Comparison of ENCODE assay signal across 12 cellular contexts in the genomic region with DNA sequence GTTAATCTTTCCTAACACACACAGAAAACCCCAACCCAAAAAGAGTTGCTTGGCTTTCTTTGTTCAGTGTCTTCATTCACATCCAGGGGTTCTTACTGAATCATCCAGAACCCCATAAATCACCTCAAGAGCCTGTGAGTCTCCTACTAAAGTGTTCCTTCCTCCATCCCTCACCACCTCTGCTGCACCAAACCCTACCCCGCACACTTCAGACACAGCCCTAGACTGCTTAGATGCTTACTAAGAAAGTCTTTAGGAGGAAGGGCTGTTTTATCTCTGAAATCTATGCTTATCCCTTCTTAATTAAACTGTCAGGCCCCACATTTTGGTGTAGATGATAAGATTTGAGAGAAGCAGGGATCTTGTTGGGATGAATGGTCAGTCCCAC.
A peak's percentile ranks its signal among the peaks of the same experiment; 100 is the strongest.
DNase-seq lines count a peak whose midpoint lies in the region; ATAC-seq and TF ChIP-seq lines count a peak whose summit lies in the region.
"Had no signal": no experiment of that assay in that cellular context is flagged by ENCODE, and none has a peak within 500 bp of the region (broad histone marks: within the 10 kb centered on the region; RNA-seq: fewer than 3 reads in every experiment).

No MANE protein-coding gene starts in this region.

- H2AFZ ChIP-seq in neural progenitor cell (replicated peaks) = peak overlapping the region; percentile 55

- H3K4me3 ChIP-seq in neural progenitor cell (no peak overlapping the region), uterus (no peak overlapping the region)

- peaks cover 7% of the 10 kb centered on the region for H3K36me3 Mint-ChIP-seq in neural progenitor cell

- no peaks in the 10 kb centered on the region for H3K4me1 Mint-ChIP-seq in neural progenitor cell

- ATAC-seq in left cardiac atrium (peak; percentile 9 to 22), Right ventricle myocardium superior (ENCODE audit: poor library complexity) (no peak), HG03442 (IDR thresholded peaks at IDR 0.05; ENCODE audit: unreplicated experiment) (no peak), HG03432 (IDR thresholded peaks at IDR 0.05; ENCODE audit: unreplicated experiment) (no peak), HG03108 (IDR thresholded peaks at IDR 0.05; ENCODE audit: unreplicated experiment) (no peak)

- TF ChIP-seq CTCF in neural progenitor cell (IDR thresholded peaks at IDR 0.05) (no peak), uterus (IDR thresholded peaks at IDR 0.05) (no peak)

- DNase-seq in left cardiac atrium (no peak), Right ventricle myocardium superior (no peak), neural progenitor cell (ENCODE audit: low spot score) (no peak), uterus (peak in 1 of 2 donors; percentile 38)
- DNase-seq: activated B cell treated with CpG ODN at 0.5 μM for 24 hours, BE2C, cortex of kidney, islet precursor cell had no signal

- no peaks in the 10 kb centered on the region for H3K9me3 Mint-ChIP-seq in neural progenitor cell
- H3K9me3 Mint-ChIP-seq: activated B cell treated with CpG ODN at 0.5 μM for 24 hours had no signal

- H3K4me1 ChIP-seq in neural progenitor cell (no peaks in the 10 kb centered on the region), uterus (no peaks in the 10 kb centered on the region)
- H3K4me1 ChIP-seq: BE2C had no signal

- no peaks in the 10 kb centered on the region for H3K27me3 Mint-ChIP-seq in neural progenitor cell (ENCODE audit: insufficient read depth, low read depth)
- H3K27me3 Mint-ChIP-seq: activated B cell treated with CpG ODN at 0.5 μM for 24 hours had no signal

- H3K4me2 ChIP-seq in neural progenitor cell = no peak overlapping the region

- no peaks in the 10 kb centered on the region for H3K79me2 ChIP-seq in neural progenitor cell (ENCODE audit: low read depth)

- no peak overlapping the region for H3K9ac ChIP-seq in neural progenitor cell

- intact Hi-C loops in left cardiac atrium (cut with DNase I) (no loop called here), Right ventricle myocardium superior (cut with DNase I) (no loop called here), uterus (cut with DNase I; ENCODE audit: low total_unique reads) (no loop called here)

- H3K9me3 ChIP-seq in neural progenitor cell (ENCODE audit: low read depth) (no peaks in the 10 kb centered on the region), uterus (no peaks in the 10 kb centered on the region)
- H3K9me3 ChIP-seq: BE2C had no signal

- no peaks in the 10 kb centered on the region for H3F3A ChIP-seq in neural progenitor cell (ENCODE audit: low read depth)

- H3K4me3 Mint-ChIP-seq in neural progenitor cell = no peak overlapping the region
- H3K4me3 Mint-ChIP-seq: activated B cell treated with CpG ODN at 0.5 μM for 24 hours had no signal

- H3K27ac ChIP-seq in cingulate gyrus (ENCODE audit: low read depth, low read length) = peak overlapping the region; percentile 23
- H3K27ac ChIP-seq in neural progenitor cell = no peak overlapping the region
- H3K27ac ChIP-seq in uterus = peak overlapping the region; percentile 75 to 79

- H4K20me1 ChIP-seq in neural progenitor cell (ENCODE audit: low read depth) = no peaks in the 10 kb centered on the region

- no peak overlapping the region for H3K27ac Mint-ChIP-seq in neural progenitor cell
- H3K27ac Mint-ChIP-seq: activated B cell treated with CpG ODN at 0.5 μM for 24 hours had no signal

- TF ChIP-seq POLR2A in uterus (IDR thresholded peaks at IDR 0.05) = no peak

- H3K27me3 ChIP-seq in neural progenitor cell (no peaks in the 10 kb centered on the region), uterus (no peaks in the 10 kb centered on the region)
- H3K27me3 ChIP-seq: BE2C had no signal

- no peaks in the 10 kb centered on the region for H3K36me3 ChIP-seq in neural progenitor cell
- H3K36me3 ChIP-seq in uterus = no peaks in the 10 kb centered on the region
- H3K36me3 ChIP-seq: BE2C had no signal

Comparison
In these comparisons a context has a peak if more than half of its experiments do, and no peak if none do; other contexts are left out.
1. ATAC-seq: peak in left cardiac atrium (2 of 2); none in Right ventricle myocardium superior (single experiment), HG03442 (single experiment), HG03432 (single experiment) and HG03108 (single experiment).